Comparison of ENCODE assay signal across 8 cellular contexts in the genomic region with DNA sequence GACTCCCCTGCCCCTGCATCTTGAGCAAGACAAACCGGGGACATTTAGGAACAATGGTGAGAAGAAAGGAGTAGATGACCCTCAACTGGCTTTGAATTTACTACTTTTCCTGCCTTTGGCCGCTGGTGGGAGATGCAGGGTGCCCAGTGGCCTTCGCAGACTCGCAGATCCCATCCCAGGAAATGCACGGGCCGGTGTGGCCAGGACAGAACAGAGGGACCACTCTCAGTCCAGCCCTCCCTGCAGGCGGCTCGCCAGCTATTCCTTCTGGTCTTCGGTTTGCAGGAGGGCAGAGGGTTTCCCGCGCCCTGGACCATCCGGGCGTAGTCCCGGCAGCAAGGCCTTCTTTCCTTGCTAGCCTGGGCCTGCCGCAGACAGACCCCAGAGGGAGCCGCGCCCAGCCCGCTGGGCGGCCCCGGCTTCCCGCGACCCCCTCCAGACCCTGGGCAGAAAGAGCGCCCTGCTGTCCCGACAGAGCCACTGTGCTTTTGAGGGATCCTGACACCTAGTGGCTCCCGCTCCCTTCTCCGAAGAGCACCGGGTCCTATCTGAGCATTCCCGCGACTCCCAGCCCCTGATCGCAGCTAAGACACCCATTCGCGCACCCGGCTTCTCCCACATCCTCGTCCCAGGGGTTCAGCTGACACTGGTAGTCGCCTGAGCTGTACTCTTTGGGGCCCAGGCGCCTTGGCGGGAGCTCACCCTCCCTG. TPM values are rescaled to one million over a fixed set of nuclear protein-coding genes. Genes with fewer than 3 reads are reported as not detected.
DNase-seq lines count a peak whose midpoint lies in the region; ATAC-seq and TF ChIP-seq lines count a peak whose summit lies in the region.

No MANE protein-coding gene starts in this region.

- DNase-seq in DMS53 (lab: John Stamatoyannopoulos, UW) (peak; percentile 53), DMS53 treated with DMSO at 0.1 percent for 48 hours (lab: John Stamatoyannopoulos, UW; ENCODE audit: unreplicated experiment) (no peak), heart left ventricle (peak in 3 of 5 donors; percentile 11 to 58 (median 31)), activated gamma-delta T cell (lab: John Stamatoyannopoulos, UW) (no peak), NCI-H187 treated with DMSO at 0.1 percent for 48 hours (lab: John Stamatoyannopoulos, UW) (no peak), UCSD-AML1 (lab: John Stamatoyannopoulos, UW; ENCODE audit: unreplicated experiment) (no peak)

- H3K27me3 ChIP-seq in heart left ventricle, result peaks cover 0 to 40% (median 28%) of the 10 kb centered on the region in 9 donors
- H3K27me3 ChIP-seq in rectal smooth muscle tissue (ENCODE audit: control insufficient read depth, insufficient read depth, low read length), result peaks cover 13% of the 10 kb centered on the region

- TF ChIP-seq POLR2A in heart left ventricle (IDR thresholded peaks at IDR 0.05), result no peak

- no peak overlapping the region for H3K9ac ChIP-seq in rectal smooth muscle tissue (ENCODE audit: low read length)

- H3K27ac ChIP-seq in heart left ventricle, result no peak overlapping the region
- H3K27ac ChIP-seq in rectal smooth muscle tissue (ENCODE audit: low read depth, low read length), result no peak overlapping the region

- H3K36me3 ChIP-seq in heart left ventricle (no peaks in the 10 kb centered on the region), rectal smooth muscle tissue (ENCODE audit: control insufficient read depth, insufficient read depth, low read length) (no peaks in the 10 kb centered on the region)

- intact Hi-C loops in heart left ventricle (cut with DNase I), result loop anchor here in 3 of 10 donors (5.0 to 10.0 kb wide), 2 partner anchors 1082 to 1085 kb away; no protein-coding TSS in a partner anchor

- 5 to 9% (median 6%) methylated on average over 17 to 37 of the region's 37 CpGs for WGBS in heart left ventricle, 4 donors

- TF ChIP-seq CTCF in heart left ventricle (IDR thresholded peaks at IDR 0.05), result peak in 5 of 12 donors; percentile 9 to 41 (median 15)

- H3K9me3 ChIP-seq in heart left ventricle, result no peaks in the 10 kb centered on the region

- ATAC-seq in SK-N-SH treated with all-trans-retinoic acid at 6 μM for 48 hours (peak; percentile 64), heart left ventricle (peak in 3 of 4 donors; percentile 32 to 62 (median 42))

- peaks cover 0 to 20% (median 9%) of the 10 kb centered on the region in 12 donors for H3K4me1 ChIP-seq in heart left ventricle
- no peaks in the 10 kb centered on the region for H3K4me1 ChIP-seq in rectal smooth muscle tissue (ENCODE audit: control insufficient read depth, insufficient read depth, low read length)

- H3K4me3 ChIP-seq in heart left ventricle (peak overlapping the region; percentile 7 to 60 (median 52)), rectal smooth muscle tissue (ENCODE audit: low read length) (peak overlapping the region; percentile 52)

TF ChIP-seq in SK-N-SH treated with all-trans-retinoic acid at 6 μM for 48 hours, 23 proteins besides CTCF, POLR2A, EP300 and RAD21:
- TF ChIP-seq ZC3H10 (CRISPR knock-in tag; IDR thresholded peaks at IDR 0.05), result no peak
- no peak for TF ChIP-seq ESRRG (CRISPR knock-in tag; IDR thresholded peaks at IDR 0.05)
- no peak for TF ChIP-seq PPARA (CRISPR knock-in tag; IDR thresholded peaks at IDR 0.05; ENCODE audit: borderline replicate concordance)

RNA-seq across cellular contexts. Expression of a gene that starts 1.2 kb away (rescaled TPM):
- total RNA-seq in heart left ventricle, result not detected
- polyA plus RNA-seq in heart left ventricle, result not detected

RNA-seq across cellular contexts. Expression of a gene that starts 19.1 kb away (rescaled TPM):
- total RNA-seq in heart left ventricle, result 1 to 10 TPM; 4.3 to 7.4 (median 5.8) TPM
- polyA plus RNA-seq in heart left ventricle, result 10 to 100 TPM in 1 of 2 donors, 1 to 10 TPM in 1; 6.1 to 11.5 TPM

RNA-seq across cellular contexts. Expression of a gene that starts 19.3 kb away (rescaled TPM):
- total RNA-seq in heart left ventricle, result 10 to 100 TPM; 23.5 to 42.2 (median 29.0) TPM
- 10 to 100 TPM in 1 of 2 donors, 1 to 10 TPM in 1; 9.5 to 23.9 TPM for polyA plus RNA-seq in heart left ventricle

Comparison
In these comparisons a context has a peak if more than half of its experiments do, and no peak if none do; other contexts are left out.
1. DNase-seq: peak in DMS53 (single experiment) and heart left ventricle (3 of 5); none in DMS53 treated with DMSO at 0.1 percent for 48 hours (single experiment), activated gamma-delta T cell (single experiment), NCI-H187 treated with DMSO at 0.1 percent for 48 hours (single experiment) and UCSD-AML1 (single experiment).